In the genomic region with DNA sequence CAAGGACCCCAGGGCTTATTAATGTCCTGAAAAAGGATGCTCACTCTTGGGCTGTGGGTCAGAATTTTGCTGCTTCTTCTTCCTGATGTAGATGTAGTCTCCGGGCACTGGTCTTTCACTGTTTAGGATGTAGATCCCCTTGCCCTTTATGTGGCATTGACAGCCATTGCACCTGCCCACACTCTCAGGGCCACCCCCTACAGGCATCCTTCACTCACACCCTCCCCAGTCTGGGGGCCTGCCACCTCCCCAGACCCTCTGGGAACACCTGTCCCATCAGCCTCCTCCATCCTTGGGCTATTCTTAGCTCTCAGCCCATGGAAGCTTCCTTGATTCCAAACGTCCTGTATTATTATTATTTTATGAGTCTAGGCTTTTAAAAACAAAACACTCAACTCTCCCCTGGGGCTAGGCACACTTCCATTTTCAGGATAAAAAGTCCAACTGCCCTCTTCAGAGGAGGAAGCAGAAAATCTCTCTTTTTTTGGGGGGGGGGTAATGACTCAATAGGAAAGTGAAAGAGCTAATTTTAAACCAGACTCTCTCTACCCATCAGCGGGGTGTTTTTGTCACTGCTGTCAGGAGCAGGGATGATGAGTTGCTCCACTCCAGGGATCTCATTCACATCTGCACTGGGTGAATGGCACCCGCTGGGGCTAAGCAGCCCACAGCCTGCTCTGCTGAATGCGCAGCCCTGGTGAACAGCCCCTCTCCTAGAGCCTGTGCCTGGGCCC, we compare ENCODE assay signal across 8 cellular contexts. TPM values are rescaled to one million over a fixed set of nuclear protein-coding genes. Genes with fewer than 3 reads are reported as not detected.
DNase-seq lines count a peak whose midpoint lies in the region; ATAC-seq lines count a peak whose summit lies in the region.

No MANE protein-coding gene starts in this region.

- H3K4me3 ChIP-seq in naive thymus-derived CD4-positive, alpha-beta T cell (ENCODE audit: low read length): no peak overlapping the region

- H3K36me3 Mint-ChIP-seq in memory B cell: peaks cover 6% of the 10 kb centered on the region
- H3K36me3 Mint-ChIP-seq in naive thymus-derived CD4-positive, alpha-beta T cell: peaks cover 0 to 11% (median 10%) of the 10 kb centered on the region in 5 donors

- no peak overlapping the region for H3K27ac ChIP-seq in naive thymus-derived CD4-positive, alpha-beta T cell (ENCODE audit: low read depth, low read length)

- peaks cover 6% of the 10 kb centered on the region for H3K9me3 Mint-ChIP-seq in memory B cell
- H3K9me3 Mint-ChIP-seq in naive thymus-derived CD4-positive, alpha-beta T cell: peaks cover 0 to 22% (median 12%) of the 10 kb centered on the region in 11 donors

- no peaks in the 10 kb centered on the region for H3K27me3 ChIP-seq in naive thymus-derived CD4-positive, alpha-beta T cell (ENCODE audit: control insufficient read depth in 2 of 2, insufficient read depth in 2 of 2, low read length in 2 of 2)

- DNase-seq in NCI-H748 (lab: John Stamatoyannopoulos, UW; ENCODE audit: unreplicated experiment) (peak; percentile 21), NCI-H748 treated with DMSO at 0.1 percent for 48 hours (lab: John Stamatoyannopoulos, UW) (no peak), memory B cell (ENCODE audit: low spot score in 2 of 2) (no peak), AML-193 (lab: John Stamatoyannopoulos, UW) (no peak)
- no peak for DNase-seq in activated CD4-positive, CD25-positive, alpha-beta regulatory T cell treated with anti-CD3 and anti-CD28 coated beads, Interleukin-2, amount 50 U/mL, for 72 hours
- DNase-seq in naive thymus-derived CD4-positive, alpha-beta T cell: no peak

- H3K4me1 Mint-ChIP-seq in memory B cell: peaks cover 20% of the 10 kb centered on the region
- H3K4me1 Mint-ChIP-seq in naive thymus-derived CD4-positive, alpha-beta T cell: peaks cover under 1 to 27% (median 3%) of the 10 kb centered on the region in 7 donors

- no peaks in the 10 kb centered on the region for H3K4me1 ChIP-seq in naive thymus-derived CD4-positive, alpha-beta T cell (ENCODE audit: control insufficient read depth in 2 of 2, insufficient read depth in 2 of 2, low read length in 2 of 2)

- peak; percentile 89 for ATAC-seq in GM21447 (IDR thresholded peaks at IDR 0.05; ENCODE audit: unreplicated experiment)
- ATAC-seq in HG03565 (IDR thresholded peaks at IDR 0.05; ENCODE audit: unreplicated experiment): peak; percentile 81
- ATAC-seq in memory B cell (ENCODE audit: low read depth): peak; percentile 64
- ATAC-seq in naive thymus-derived CD4-positive, alpha-beta T cell: no peak

- H3K9me3 ChIP-seq in naive thymus-derived CD4-positive, alpha-beta T cell (ENCODE audit: control insufficient read depth in 2 of 3, low read length in 3 of 3): no peaks in the 10 kb centered on the region

- CTCF ChIA-PET in naive thymus-derived CD4-positive, alpha-beta T cell (lab: Charles Lee): no interaction called here

- H3K27ac Mint-ChIP-seq in memory B cell: peak overlapping the region; percentile 9
- peak overlapping the region in 1 of 9 donors; percentile 69 for H3K27ac Mint-ChIP-seq in naive thymus-derived CD4-positive, alpha-beta T cell

- POLR2A ChIA-PET in naive thymus-derived CD4-positive, alpha-beta T cell (lab: Charles Lee): no interaction called here

- no peak overlapping the region for H3K4me3 Mint-ChIP-seq in memory B cell
- H3K4me3 Mint-ChIP-seq in naive thymus-derived CD4-positive, alpha-beta T cell: no peak overlapping the region

- peaks cover 2% of the 10 kb centered on the region for H3K27me3 Mint-ChIP-seq in memory B cell
- H3K27me3 Mint-ChIP-seq in naive thymus-derived CD4-positive, alpha-beta T cell: peaks cover 0 to 19% (median 3%) of the 10 kb centered on the region in 5 donors

- no peaks in the 10 kb centered on the region for H3K36me3 ChIP-seq in naive thymus-derived CD4-positive, alpha-beta T cell (ENCODE audit: control insufficient read depth in 2 of 3, insufficient read depth in 3 of 3, low read length in 3 of 3)

- intact Hi-C loops in naive thymus-derived CD4-positive, alpha-beta T cell (cut with micrococcal nuclease): no loop called here

RNA-seq across cellular contexts. Expression of a gene that starts 11.5 kb away (rescaled TPM):
- not detected for total RNA-seq in naive thymus-derived CD4-positive, alpha-beta T cell
- polyA plus RNA-seq in naive thymus-derived CD4-positive, alpha-beta T cell: not detected

RNA-seq across cellular contexts. Expression of a gene that starts 28.5 kb away (rescaled TPM):
- not detected for total RNA-seq in naive thymus-derived CD4-positive, alpha-beta T cell
- not detected for polyA plus RNA-seq in naive thymus-derived CD4-positive, alpha-beta T cell
